Comparison of ENCODE assay signal across 23 cellular contexts in the genomic region with DNA sequence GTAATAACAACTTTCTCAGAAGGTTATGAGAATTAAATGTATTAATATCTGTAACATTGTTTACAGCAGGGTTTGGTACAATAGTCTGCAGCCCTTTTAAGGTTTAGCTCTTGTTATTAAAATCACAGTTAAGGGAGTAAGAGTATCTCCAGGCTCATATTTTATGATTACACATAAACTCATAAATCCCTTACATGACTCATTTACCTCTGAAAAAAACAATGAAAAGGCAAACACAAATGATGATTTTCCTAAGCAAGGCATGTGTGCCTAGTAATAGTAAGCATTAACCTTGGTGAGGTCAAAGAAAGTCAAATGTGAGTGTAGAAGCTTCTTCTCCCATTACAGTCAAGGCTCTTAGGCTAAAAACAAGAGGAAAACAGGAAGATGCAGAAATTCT.
DNase-seq lines count a peak whose midpoint lies in the region; ATAC-seq, FAIRE-seq and TF ChIP-seq lines count a peak whose summit lies in the region.
"Had no signal": no experiment of that assay in that cellular context is flagged by ENCODE, and none has a peak within 500 bp of the region (broad histone marks: within the 10 kb centered on the region; RNA-seq: fewer than 3 reads in every experiment).

No MANE protein-coding gene starts in this region.

- peak; percentile 95 for ATAC-seq in PC-3
- ATAC-seq: A549, HCT116, HepG2 had no signal

- no peak overlapping the region for H2AFZ ChIP-seq in PC-3 (ENCODE audit: low read length)

- H3K4me2 ChIP-seq in PC-3 (ENCODE audit: low read length), result 0 out of 2 replicates have a peak overlapping the region, but pooled peaks have one; percentile 5
- H3K4me2 ChIP-seq: A549 had no signal

- in situ Hi-C loops in KBM-7 (cut with MboI; ENCODE audit: low pct_unique_long_range_greater_than_20kb, low sequenced_read_pairs), result no loop called here

- intact Hi-C loops in PC-3 (cut with micrococcal nuclease), result loop anchor here (5.0 kb wide), 1 partner anchor 101 kb away; no protein-coding TSS in a partner anchor

- H3K9me2 ChIP-seq in PC-3 (replicated peaks; ENCODE audit: low read length), result no peaks in the 10 kb centered on the region

- peaks cover 0 to 24% (median 2%) of the 10 kb centered on the region in 5 donors for H3K9me3 Mint-ChIP-seq in CD8-positive, alpha-beta memory T cell

- no peak overlapping the region for H3K27ac Mint-ChIP-seq in CD8-positive, alpha-beta memory T cell
- H3K27ac Mint-ChIP-seq: CD4-positive, alpha-beta memory T cell had no signal

- no peaks in the 10 kb centered on the region for H3K27me3 ChIP-seq in PC-3 (ENCODE audit: low read length)
- no peaks in the 10 kb centered on the region for H3K27me3 ChIP-seq in bronchial epithelial cell (ENCODE audit: control insufficient read depth, insufficient read depth, low read length)
- no peaks in the 10 kb centered on the region for H3K27me3 ChIP-seq in CD8-positive, alpha-beta memory T cell (ENCODE audit: insufficient read depth, low read length, poor library complexity, severe bottlenecking)
- H3K27me3 ChIP-seq: BE2C had no signal

- no peaks in the 10 kb centered on the region for H3K9me3 ChIP-seq in PC-3 (ENCODE audit: low read length)
- H3K9me3 ChIP-seq in CD8-positive, alpha-beta memory T cell (ENCODE audit: low read length), result no peaks in the 10 kb centered on the region
- H3K9me3 ChIP-seq: A549, BE2C had no signal

- H3K36me3 Mint-ChIP-seq in CD8-positive, alpha-beta memory T cell, result no peaks in the 10 kb centered on the region
- H3K36me3 Mint-ChIP-seq: CD4-positive, alpha-beta memory T cell had no signal

- no peak for FAIRE-seq in bronchial epithelial cell (lab: Jason Lieb, UNC)
- FAIRE-seq: A549, D721Med, GM19239, H1, HepG2, HTR-8/SVneo had no signal

- H3K4me1 Mint-ChIP-seq in CD8-positive, alpha-beta memory T cell, result no peaks in the 10 kb centered on the region
- H3K4me1 Mint-ChIP-seq: CD4-positive, alpha-beta memory T cell had no signal

- no peak overlapping the region for H3K4me3 ChIP-seq in PC-3 (ENCODE audit: low read length)
- no peak overlapping the region for H3K4me3 ChIP-seq in bronchial epithelial cell (ENCODE audit: low read depth, low read length)
- H3K4me3 ChIP-seq in fibroblast of villous mesenchyme (ENCODE audit: low read depth, low read length), result no peak overlapping the region
- H3K4me3 ChIP-seq in CD8-positive, alpha-beta memory T cell (ENCODE audit: low read length), result no peak overlapping the region
- H3K4me3 ChIP-seq: A549 had no signal

- H3K9ac ChIP-seq in PC-3 (ENCODE audit: low read length), result no peak overlapping the region

- peak; percentile 53 for DNase-seq in PC-3
- peak; percentile 59 for DNase-seq in bronchial epithelial cell (ENCODE audit: low read depth)
- DNase-seq in fibroblast of villous mesenchyme (ENCODE audit: low read depth), result peak; percentile 44
- peak; percentile 13 for DNase-seq in renal cortical epithelial cell (ENCODE audit: low read depth)
- no peak for DNase-seq in NCI-H446 treated with DMSO at 0.1 percent for 48 hours (lab: John Stamatoyannopoulos, UW)
- DNase-seq in CD8-positive, alpha-beta memory T cell, result no peak
- DNase-seq in erythroblast (lab: John Stamatoyannopoulos, UW), result no peak
- DNase-seq in KBM-7, result no peak
- DNase-seq: BE2C; CD4-positive, alpha-beta memory T cell; COR-L47; DMS153; DMS79 treated with DMSO at 0.1 percent for 48 hours; EL; GDM1 had no signal

- TF ChIP-seq CTCF in PC-3 (conservative IDR thresholded peaks at IDR 0.05; ENCODE audit: low read depth, low read length) (no peak), bronchial epithelial cell (IDR thresholded peaks at IDR 0.05; ENCODE audit: insufficient read depth, low read length, severe bottlenecking) (no peak), fibroblast of villous mesenchyme (IDR thresholded peaks at IDR 0.05; ENCODE audit: insufficient read depth, low read depth, low read length) (no peak)

- H3K36me3 ChIP-seq in PC-3 (ENCODE audit: low read depth, low read length) (no peaks in the 10 kb centered on the region), bronchial epithelial cell (ENCODE audit: control insufficient read depth, insufficient read depth, low read length) (no peaks in the 10 kb centered on the region)
- H3K36me3 ChIP-seq in CD8-positive, alpha-beta memory T cell (ENCODE audit: insufficient read depth, low read length), result no peaks in the 10 kb centered on the region
- H3K36me3 ChIP-seq: BE2C had no signal

- H3K27me3 Mint-ChIP-seq in CD8-positive, alpha-beta memory T cell, result no peaks in the 10 kb centered on the region
- H3K27me3 Mint-ChIP-seq: CD4-positive, alpha-beta memory T cell had no signal

- no TSS peak for BruUV-seq in PC-3 (replicated peaks; lab: Mats Ljungman, UMichigan)

- no peak overlapping the region for H3K4me3 Mint-ChIP-seq in CD8-positive, alpha-beta memory T cell
- H3K4me3 Mint-ChIP-seq: CD4-positive, alpha-beta memory T cell had no signal

- no peak overlapping the region for H3K27ac ChIP-seq in PC-3 (ENCODE audit: low read length)
- H3K27ac ChIP-seq in CD8-positive, alpha-beta memory T cell (ENCODE audit: low read depth, low read length), result no peak overlapping the region
- H3K27ac ChIP-seq: A549, C4-2B had no signal

- no peaks in the 10 kb centered on the region for H3F3A ChIP-seq in PC-3 (ENCODE audit: low read length, unreplicated experiment)

- no peaks in the 10 kb centered on the region for H3K79me2 ChIP-seq in PC-3 (ENCODE audit: low read length)

- H3K4me1 ChIP-seq in PC-3 (ENCODE audit: insufficient read depth, low read length), result peaks cover 11% of the 10 kb centered on the region
- H3K4me1 ChIP-seq in CD8-positive, alpha-beta memory T cell (ENCODE audit: insufficient read depth, low read length), result no peaks in the 10 kb centered on the region
- H3K4me1 ChIP-seq: A549, BE2C had no signal

- CTCF ChIA-PET in PC-3 (lab: Charles Lee), result interaction anchor here (0.5 kb wide), 2 partner anchors 22 to 976 kb away, joined by 3 read pairs; no protein-coding TSS in a partner anchor
- CTCF ChIA-PET in CD8-positive, alpha-beta memory T cell (lab: Charles Lee), result no interaction called here

- no peaks in the 10 kb centered on the region for H4K20me1 ChIP-seq in PC-3 (ENCODE audit: low read length)

- POLR2A ChIA-PET in PC-3 (lab: Charles Lee; ENCODE audit: unreplicated experiment), result no interaction called here
- POLR2A ChIA-PET in CD8-positive, alpha-beta memory T cell (lab: Charles Lee), result no interaction called here

- TF ChIP-seq POLR2A in erythroblast (IDR thresholded peaks at IDR 0.05; ENCODE audit: low read length), result no peak

Comparison
In these comparisons a context has a peak if more than half of its experiments do, and no peak if none do; other contexts are left out.
1. DNase-seq: peak in PC-3 (single experiment), bronchial epithelial cell (single experiment), fibroblast of villous mesenchyme (single experiment) and renal cortical epithelial cell (single experiment); none in NCI-H446 treated with DMSO at 0.1 percent for 48 hours (single experiment), CD8-positive, alpha-beta memory T cell (0 of 5), erythroblast (0 of 2) and KBM-7 (single experiment).